ENCODE assay signal across 18 cellular contexts in genomic region chr3:42829628-42830436, GRCh38. TPM values are rescaled to one million over a fixed set of nuclear protein-coding genes. Genes with fewer than 3 reads are reported as not detected.
"Had no signal": no experiment of that assay in that cellular context is flagged by ENCODE, and none has a peak within 500 bp of the region (broad histone marks: within the 10 kb centered on the region; RNA-seq: fewer than 3 reads in every experiment).

No MANE protein-coding gene starts in this region.

- H3K4me3 ChIP-seq: cardiac muscle cell, esophagus muscularis mucosa, right atrium auricular region, skin epidermis, upper lobe of left lung had no signal

- H3K27me3 ChIP-seq: cardiac muscle cell, esophagus muscularis mucosa, right atrium auricular region, upper lobe of left lung had no signal

- DNase-seq: activated CD4-positive, alpha-beta T cell treated with anti-CD3 and anti-CD28 coated beads for 1 hour; activated CD4-positive, alpha-beta T cell treated with anti-CD3 and anti-CD28 coated beads, Interleukin-2, amount 50 U/mL, for 4 hours; activated naive CD4-positive, alpha-beta T cell treated with anti-CD3 and anti-CD28 coated beads, Interleukin-2, amount 10 ng/mL, durations not matched to agents 7 days and 5 days; activated T-cell treated with anti-CD3 and anti-CD28 coated beads, Interleukin-2, amount 50 U/mL, for 1 hour; left ventricle myocardium superior; nephron progenitor cell; occipital lobe; stimulated activated CD4-positive, alpha-beta T cell treated with anti-CD3 and anti-CD28 coated beads, Interleukin-4, amount 100 ng/mL, for 4 hours; stimulated activated CD8-positive, alpha-beta memory T cell treated with anti-CD3 and anti-CD28 coated beads, Interleukin-4, amount 100 ng/mL, for 48 hours; stimulated activated naive CD4-positive, alpha-beta T cell treated with Interleukin-2 at 50 U/mL for 16 hours; upper lobe of left lung had no signal

- H3K27me3 Mint-ChIP-seq: progenitor cell of endocrine pancreas had no signal

- H3K9me3 Mint-ChIP-seq: activated naive CD4-positive, alpha-beta T cell treated with anti-CD3 and anti-CD28 coated beads, Interleukin-2, amount 10 ng/mL, durations not matched to agents 7 days and 5 days; nephron progenitor cell had no signal

- H3K4me3 Mint-ChIP-seq: activated naive CD4-positive, alpha-beta T cell treated with anti-CD3 and anti-CD28 coated beads, Interleukin-2, amount 10 ng/mL, durations not matched to agents 7 days and 5 days had no signal

- H3K36me3 ChIP-seq: cardiac muscle cell, esophagus muscularis mucosa, right atrium auricular region, upper lobe of left lung had no signal

- H3K27ac ChIP-seq: cardiac muscle cell, esophagus muscularis mucosa, right atrium auricular region, upper lobe of left lung had no signal

- H3K36me3 Mint-ChIP-seq: activated naive CD4-positive, alpha-beta T cell treated with anti-CD3 and anti-CD28 coated beads, Interleukin-2, amount 10 ng/mL, durations not matched to agents 7 days and 5 days had no signal

- H3K9me3 ChIP-seq: esophagus muscularis mucosa, right atrium auricular region, upper lobe of left lung had no signal

RNA-seq across cellular contexts. Expression of gene CYP8B1, which starts 45.8 kb away (rescaled TPM):
- total RNA-seq: cardiac muscle cell; esophagus muscularis mucosa; left ventricle myocardium superior; mesenteric fat pad; occipital lobe; progenitor cell of endocrine pancreas; right atrium auricular region; T-helper 1 cell treated with Interleukin-12 subunit alpha and Interleukin-12 subunit beta and Interleukin-4 antibody, amounts not matched to agents 30 ng/mL and 1 ng/mL, for 36 hours had no signal
- polyA plus RNA-seq: cardiac muscle cell had no signal
